ENCODE assay signal across 11 cellular contexts in the genomic region with DNA sequence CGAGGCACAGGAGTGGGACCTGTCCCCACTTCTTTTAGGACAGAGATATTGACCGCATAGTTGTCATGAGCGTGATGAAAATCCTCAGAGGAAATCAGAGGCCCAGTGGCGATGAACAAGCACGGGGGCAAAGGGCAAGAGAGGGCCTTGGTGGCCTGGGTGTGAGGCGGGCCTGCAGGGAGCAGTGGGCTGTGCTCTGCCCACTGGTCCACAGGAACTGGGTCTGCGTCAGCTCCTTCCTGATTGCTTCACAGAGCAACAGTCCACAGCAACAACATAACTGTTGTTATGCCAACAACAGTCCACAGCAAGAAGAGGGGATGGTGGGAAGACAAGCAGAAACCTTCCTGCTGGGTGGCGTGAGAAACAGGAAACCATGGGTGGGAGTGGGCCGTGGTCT.
DNase-seq lines count a peak whose midpoint lies in the region; ATAC-seq and TF ChIP-seq lines count a peak whose summit lies in the region.
"Had no signal": no experiment of that assay in that cellular context is flagged by ENCODE, and none has a peak within 500 bp of the region (broad histone marks: within the 10 kb centered on the region; RNA-seq: fewer than 3 reads in every experiment).

No MANE protein-coding gene starts in this region.

- H3K4me3 ChIP-seq in GM23338 (no peak overlapping the region), OCI-LY7 (ENCODE audit: low read depth, low read length, poor library complexity, severe bottlenecking) (no peak overlapping the region)
- H3K4me3 ChIP-seq: testis had no signal

- H3K4me2 ChIP-seq in GM23338 (no peak overlapping the region), OCI-LY7 (ENCODE audit: low read length) (no peak overlapping the region)

- H3K79me2 ChIP-seq in GM23338 (replicated peaks; ENCODE audit: insufficient read depth) (no peaks in the 10 kb centered on the region), OCI-LY7 (ENCODE audit: insufficient read depth, low read depth, low read length) (no peaks in the 10 kb centered on the region)

- H3K27me3 Mint-ChIP-seq in GM23338 (ENCODE audit: insufficient read depth, low read depth, poor library complexity) (peaks cover 14% of the 10 kb centered on the region), glutamatergic neuron (ENCODE audit: unreplicated experiment) (peaks cover 4% of the 10 kb centered on the region), osteocyte (ENCODE audit: unreplicated experiment) (no peaks in the 10 kb centered on the region)
- no peaks in the 10 kb centered on the region for H3K27me3 Mint-ChIP-seq in activated CD8-positive, alpha-beta T cell treated with anti-CD3 and anti-CD28 coated beads for 36 hours

- H4K20me1 ChIP-seq in GM23338 (replicated peaks; ENCODE audit: insufficient read depth) = no peaks in the 10 kb centered on the region
- no peaks in the 10 kb centered on the region; the same call in 1 of the 2 replicates for H4K20me1 ChIP-seq in OCI-LY7 (ENCODE audit: insufficient read depth, low read length)

- POLR2A ChIA-PET in activated CD8-positive, alpha-beta T cell treated with anti-CD3 and anti-CD28 coated beads for 36 hours (lab: Charles Lee) = no interaction called here
- POLR2A ChIA-PET in OCI-LY7 (lab: Charles Lee) = no interaction called here

- H3K9me3 ChIP-seq in OCI-LY7 (ENCODE audit: low read length) = no peaks in the 10 kb centered on the region
- H3K9me3 ChIP-seq: testis had no signal

- H3K4me1 Mint-ChIP-seq in GM23338 (peaks cover 9% of the 10 kb centered on the region), glutamatergic neuron (ENCODE audit: low read depth, unreplicated experiment) (peaks cover 31% of the 10 kb centered on the region), osteocyte (ENCODE audit: unreplicated experiment) (peaks cover 17% of the 10 kb centered on the region)
- no peaks in the 10 kb centered on the region for H3K4me1 Mint-ChIP-seq in activated CD8-positive, alpha-beta T cell treated with anti-CD3 and anti-CD28 coated beads for 36 hours (ENCODE audit: low read depth)

- H3K27ac Mint-ChIP-seq in GM23338 (peak overlapping the region; percentile 88), glutamatergic neuron (ENCODE audit: unreplicated experiment) (peak overlapping the region; percentile 39), osteocyte (ENCODE audit: unreplicated experiment) (peak overlapping the region; percentile 80)
- peak overlapping the region; percentile 40 for H3K27ac Mint-ChIP-seq in activated CD8-positive, alpha-beta T cell treated with anti-CD3 and anti-CD28 coated beads for 36 hours

- no peak overlapping the region for H2AFZ ChIP-seq in GM23338
- no peak overlapping the region for H2AFZ ChIP-seq in OCI-LY7 (ENCODE audit: low read length)

- no peaks in the 10 kb centered on the region for H3K36me3 Mint-ChIP-seq in GM23338 (ENCODE audit: low read depth)
- H3K36me3 Mint-ChIP-seq in activated CD8-positive, alpha-beta T cell treated with anti-CD3 and anti-CD28 coated beads for 36 hours (ENCODE audit: low read depth) = peaks cover 3% of the 10 kb centered on the region
- H3K36me3 Mint-ChIP-seq in glutamatergic neuron (ENCODE audit: unreplicated experiment) = peaks cover 3% of the 10 kb centered on the region
- peaks cover 27% of the 10 kb centered on the region for H3K36me3 Mint-ChIP-seq in osteocyte (ENCODE audit: unreplicated experiment)

- no peak for TF ChIP-seq CTCF in GM23338 (conservative IDR thresholded peaks at IDR 0.05; ENCODE audit: low read depth in 2 of 2)
- no peak for TF ChIP-seq CTCF in activated CD8-positive, alpha-beta T cell treated with anti-CD3 and anti-CD28 coated beads for 36 hours (IDR thresholded peaks at IDR 0.05)
- TF ChIP-seq CTCF in glutamatergic neuron (IDR thresholded peaks at IDR 0.05; ENCODE audit: partially characterized antibody, unreplicated experiment) = no peak
- no peak for TF ChIP-seq CTCF in osteocyte (IDR thresholded peaks at IDR 0.05)
- no peak for TF ChIP-seq CTCF in OCI-LY7 (conservative IDR thresholded peaks at IDR 0.05; ENCODE audit: low read length)

- H3K4me3 Mint-ChIP-seq in GM23338 (no peak overlapping the region), glutamatergic neuron (ENCODE audit: unreplicated experiment) (no peak overlapping the region), osteocyte (ENCODE audit: unreplicated experiment) (no peak overlapping the region)
- H3K4me3 Mint-ChIP-seq in activated CD8-positive, alpha-beta T cell treated with anti-CD3 and anti-CD28 coated beads for 36 hours = no peak overlapping the region

- no peaks in the 10 kb centered on the region for H3F3A ChIP-seq in GM23338 (replicated peaks; ENCODE audit: low read depth)

- BruUV-seq in OCI-LY7 (replicated peaks; lab: Mats Ljungman, UMichigan) = no TSS peak

- DNase-seq in GM23338 (ENCODE audit: low spot score) = no peak
- DNase-seq in activated CD8-positive, alpha-beta T cell treated with anti-CD3 and anti-CD28 coated beads for 36 hours = no peak
- DNase-seq in glutamatergic neuron = no peak
- DNase-seq in osteocyte (ENCODE audit: extremely low spot score, unreplicated experiment) = no peak
- DNase-seq in T-helper 1 cell = no peak
- DNase-seq in OCI-LY7 (ENCODE audit: low spot score) = no peak
- DNase-seq: DMS79; NCI-H187 treated with DMSO at 0.1 percent for 48 hours; stimulated activated CD4-positive, alpha-beta T cell treated with anti-CD3 and anti-CD28 coated beads, Interleukin-4, amount 100 ng/mL, for 1 hour; testis had no signal

- no peak for ATAC-seq in GM23338
- ATAC-seq in activated CD8-positive, alpha-beta T cell treated with anti-CD3 and anti-CD28 coated beads for 36 hours = no peak
- no peak for ATAC-seq in GM19324 (IDR thresholded peaks at IDR 0.05; ENCODE audit: low FRiP score, unreplicated experiment)

- CTCF ChIA-PET in activated CD8-positive, alpha-beta T cell treated with anti-CD3 and anti-CD28 coated beads for 36 hours (lab: Charles Lee) = no interaction called here
- CTCF ChIA-PET in OCI-LY7 (lab: Charles Lee; ENCODE audit: unreplicated experiment) = no interaction called here

- H3K36me3 ChIP-seq in GM23338 (ENCODE audit: insufficient read depth) (no peaks in the 10 kb centered on the region), OCI-LY7 (ENCODE audit: insufficient read depth, low read length) (no peaks in the 10 kb centered on the region)

- H3K27me3 ChIP-seq in GM23338 (ENCODE audit: insufficient read depth) = no peaks in the 10 kb centered on the region
- H3K27me3 ChIP-seq: testis had no signal

- no peaks in the 10 kb centered on the region for H3K9me2 ChIP-seq in GM23338 (ENCODE audit: insufficient read depth)
- H3K9me2 ChIP-seq in OCI-LY7 (ENCODE audit: insufficient read depth, low read length) = no peaks in the 10 kb centered on the region

- H3K27ac ChIP-seq in GM23338 (ENCODE audit: low read depth) = no peak overlapping the region; the same call in 1 of the 2 replicates
- H3K27ac ChIP-seq in OCI-LY7 (ENCODE audit: low read depth, low read length, poor library complexity, severe bottlenecking) = no peak overlapping the region
- H3K27ac ChIP-seq: testis had no signal

- H3K9me3 Mint-ChIP-seq in GM23338 = no peaks in the 10 kb centered on the region
- no peaks in the 10 kb centered on the region for H3K9me3 Mint-ChIP-seq in activated CD8-positive, alpha-beta T cell treated with anti-CD3 and anti-CD28 coated beads for 36 hours
- H3K9me3 Mint-ChIP-seq in glutamatergic neuron (ENCODE audit: unreplicated experiment) = peaks cover 22% of the 10 kb centered on the region
- H3K9me3 Mint-ChIP-seq in osteocyte (ENCODE audit: unreplicated experiment) = no peaks in the 10 kb centered on the region

- intact Hi-C loops in activated CD8-positive, alpha-beta T cell treated with anti-CD3 and anti-CD28 coated beads for 36 hours (cut with micrococcal nuclease) = no loop called here
- intact Hi-C loops in OCI-LY7 (cut with micrococcal nuclease; ENCODE audit: unreplicated experiment) = no loop called here

- H3K4me1 ChIP-seq in GM23338 (ENCODE audit: insufficient read depth) (no peaks in the 10 kb centered on the region), OCI-LY7 (ENCODE audit: insufficient read depth, low read length, poor library complexity, severe bottlenecking) (peaks cover 6% of the 10 kb centered on the region)
- H3K4me1 ChIP-seq: testis had no signal

TF ChIP-seq in GM23338, 12 proteins besides CTCF, POLR2A, EP300 and RAD21:
- TF ChIP-seq ZNF331 (CRISPR knock-in tag; IDR thresholded peaks at IDR 0.05; ENCODE audit: low read depth) (no peak), JUNB (IDR thresholded peaks at IDR 0.05; ENCODE audit: unreplicated experiment) (no peak), ZNF114 (CRISPR knock-in tag; IDR thresholded peaks at IDR 0.05) (no peak)
- TF ChIP-seq, protein P1, sequence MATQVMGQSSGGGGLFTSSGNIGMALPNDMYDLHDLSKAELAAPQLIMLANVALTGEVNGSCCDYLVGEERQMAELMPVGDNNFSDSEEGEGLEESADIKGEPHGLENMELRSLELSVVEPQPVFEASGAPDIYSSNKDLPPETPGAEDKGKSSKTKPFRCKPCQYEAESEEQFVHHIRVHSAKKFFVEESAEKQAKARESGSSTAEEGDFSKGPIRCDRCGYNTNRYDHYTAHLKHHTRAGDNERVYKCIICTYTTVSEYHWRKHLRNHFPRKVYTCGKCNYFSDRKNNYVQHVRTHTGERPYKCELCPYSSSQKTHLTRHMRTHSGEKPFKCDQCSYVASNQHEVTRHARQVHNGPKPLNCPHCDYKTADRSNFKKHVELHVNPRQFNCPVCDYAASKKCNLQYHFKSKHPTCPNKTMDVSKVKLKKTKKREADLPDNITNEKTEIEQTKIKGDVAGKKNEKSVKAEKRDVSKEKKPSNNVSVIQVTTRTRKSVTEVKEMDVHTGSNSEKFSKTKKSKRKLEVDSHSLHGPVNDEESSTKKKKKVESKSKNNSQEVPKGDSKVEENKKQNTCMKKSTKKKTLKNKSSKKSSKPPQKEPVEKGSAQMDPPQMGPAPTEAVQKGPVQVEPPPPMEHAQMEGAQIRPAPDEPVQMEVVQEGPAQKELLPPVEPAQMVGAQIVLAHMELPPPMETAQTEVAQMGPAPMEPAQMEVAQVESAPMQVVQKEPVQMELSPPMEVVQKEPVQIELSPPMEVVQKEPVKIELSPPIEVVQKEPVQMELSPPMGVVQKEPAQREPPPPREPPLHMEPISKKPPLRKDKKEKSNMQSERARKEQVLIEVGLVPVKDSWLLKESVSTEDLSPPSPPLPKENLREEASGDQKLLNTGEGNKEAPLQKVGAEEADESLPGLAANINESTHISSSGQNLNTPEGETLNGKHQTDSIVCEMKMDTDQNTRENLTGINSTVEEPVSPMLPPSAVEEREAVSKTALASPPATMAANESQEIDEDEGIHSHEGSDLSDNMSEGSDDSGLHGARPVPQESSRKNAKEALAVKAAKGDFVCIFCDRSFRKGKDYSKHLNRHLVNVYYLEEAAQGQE (IDR thresholded peaks at IDR 0.05; ENCODE audit: unreplicated experiment) = no peak
